Comparison of ENCODE assay signal across 22 cellular contexts in the genomic region with DNA sequence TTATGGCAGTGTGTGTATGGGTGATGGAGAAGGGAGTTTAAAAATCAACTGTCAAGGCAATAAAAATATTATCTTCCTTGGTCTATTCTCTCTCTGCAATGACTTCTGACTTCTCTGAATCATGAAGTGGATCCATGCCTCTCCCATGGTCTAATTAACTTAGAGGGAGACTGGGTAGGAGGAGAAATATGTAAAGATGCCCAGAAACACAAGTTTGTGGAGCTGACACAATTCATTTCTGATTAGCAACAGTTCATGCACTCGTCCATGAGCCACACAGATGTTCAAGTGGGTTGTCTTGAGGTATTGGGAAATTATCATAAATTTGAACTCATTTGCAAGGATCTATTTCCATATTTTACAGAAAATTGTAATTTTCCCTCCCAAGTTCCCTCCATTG. TPM values are rescaled to one million over a fixed set of nuclear protein-coding genes. Genes with fewer than 3 reads are reported as not detected.
"Had no signal": no experiment of that assay in that cellular context is flagged by ENCODE, and none has a peak within 500 bp of the region (broad histone marks: within the 10 kb centered on the region; RNA-seq: fewer than 3 reads in every experiment).

No MANE protein-coding gene starts in this region.

- DNase-seq: activated B cell treated with CpG ODN at 0.5 μM for 24 hours; activated CD4-positive, alpha-beta T cell treated with anti-CD3 and anti-CD28 coated beads for 36 hours; activated CD4-positive, alpha-beta T cell treated with anti-CD3 and anti-CD28 coated beads, Interleukin-2, amount 50 U/mL, for 4 hours; activated naive CD4-positive, alpha-beta T cell treated with Interleukin-2 at 50 U/mL for 16 hours; activated naive CD8-positive, alpha-beta T cell treated with anti-CD3 and anti-CD28 coated beads, Interleukin-2, amount 10 ng/mL, durations not matched to agents 7 days and 5 days; activated T-cell treated with anti-CD3 and anti-CD28 coated beads, Interleukin-2, amount 50 U/mL, for 48 hours; effector CD4-positive, alpha-beta T cell; gastrocnemius medialis; head of caudate nucleus; hypothalamus; left ventricle myocardium superior; mammary epithelial cell; right cardiac atrium; stimulated activated CD4-positive, alpha-beta T cell treated with anti-CD3 and anti-CD28 coated beads, Interleukin-1b, Interleukin-23, amount 100 ng/mL, for 48 hours; substantia nigra; T1000; thyroid gland; upper lobe of right lung had no signal

- H3K27me3 ChIP-seq: gastrocnemius medialis, thyroid gland, upper lobe of right lung had no signal

- H3K27ac ChIP-seq: gastrocnemius medialis, parathyroid adenoma, thyroid gland, upper lobe of right lung had no signal

- H3K9ac ChIP-seq: parathyroid adenoma had no signal

- H3K9me3 ChIP-seq: gastrocnemius medialis, thyroid gland, upper lobe of right lung had no signal

- H2AFZ ChIP-seq: parathyroid adenoma had no signal

- H3K36me3 ChIP-seq: gastrocnemius medialis, thyroid gland, upper lobe of right lung had no signal

- H3K79me2 ChIP-seq: parathyroid adenoma had no signal

- H3K4me3 ChIP-seq: gastrocnemius medialis, thyroid gland, upper lobe of right lung had no signal

- H3K4me1 ChIP-seq: gastrocnemius medialis, parathyroid adenoma, thyroid gland, upper lobe of right lung had no signal

RNA-seq across cellular contexts. Expression of gene INSYN2B, which starts 38.1 kb away (rescaled TPM):
- total RNA-seq: activated B cell treated with CpG ODN at 0.5 μM for 24 hours; activated CD4-positive, alpha-beta T cell treated with anti-CD3 and anti-CD28 coated beads for 36 hours; activated CD8-positive, alpha-beta memory T cell treated with anti-CD3 and anti-CD28 coated beads for 36 hours; activated naive CD8-positive, alpha-beta T cell treated with anti-CD3 and anti-CD28 coated beads, Interleukin-2, amount 10 ng/mL, durations not matched to agents 7 days and 5 days; cardiac septum; skeletal muscle tissue; thyroid gland had no signal
